ENCODE assay signal across 23 cellular contexts in the genomic region with DNA sequence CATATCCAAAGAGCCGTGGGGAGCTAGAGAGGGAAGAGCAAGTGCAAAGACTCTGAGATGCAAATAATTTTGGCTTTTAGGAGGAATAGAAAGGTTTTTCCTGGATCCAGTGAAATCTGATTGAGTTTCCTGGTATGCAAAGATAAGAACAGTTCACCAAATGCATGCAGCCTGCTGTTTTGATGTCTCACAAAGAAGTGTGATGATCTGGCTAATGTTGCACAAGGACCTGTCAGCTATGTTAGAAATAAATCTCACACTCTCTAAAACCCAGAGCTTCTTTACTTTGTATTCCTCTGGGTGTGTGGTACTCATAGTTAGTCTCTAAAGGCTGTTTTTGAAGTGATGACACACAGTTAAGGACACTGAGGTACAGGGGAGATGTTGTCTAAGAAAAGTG.
DNase-seq lines count a peak whose midpoint lies in the region; ATAC-seq, FAIRE-seq and TF ChIP-seq lines count a peak whose summit lies in the region.
"Had no signal": no experiment of that assay in that cellular context is flagged by ENCODE, and none has a peak within 500 bp of the region (broad histone marks: within the 10 kb centered on the region; RNA-seq: fewer than 3 reads in every experiment).

No MANE protein-coding gene starts in this region.

- TF ChIP-seq EP300 in K562 (IDR thresholded peaks at IDR 0.05; ENCODE audit: low read length) (no peak), HepG2 (IDR thresholded peaks at IDR 0.05; ENCODE audit: low read depth in 2 of 2, low read length in 2 of 2) (no peak), HepG2 (CRISPR knock-in tag; IDR thresholded peaks at IDR 0.05; ENCODE audit: borderline replicate concordance) (no peak)

- H3K79me1 ChIP-seq in mesendoderm (ENCODE audit: low read length) = no peaks in the 10 kb centered on the region

- no peak overlapping the region for H3K9ac ChIP-seq in K562 (ENCODE audit: insufficient read depth in 1 of 2, low read depth in 2 of 2, low read length in 2 of 2)
- H3K9ac ChIP-seq in HepG2 (ENCODE audit: insufficient read depth, low read depth, low read length) = no peak overlapping the region
- H3K9ac ChIP-seq in mesendoderm (ENCODE audit: low read length) = no peak overlapping the region
- H3K9ac ChIP-seq: BLaER1, GM23248 had no signal

- POLR2A ChIA-PET in K562 (lab: Yijun Ruan, JAX) (no interaction called here), HepG2 (lab: Yijun Ruan, JAX) (no interaction called here)

- 0% methylated on average over 1 of the region's 1 CpG for WGBS in K562 (ENCODE audit: insufficient coverage, low coverage, missing lambda C conversion rate)
- 47% methylated on average over 1 of the region's 1 CpG for WGBS in hepatocyte (ENCODE audit: low lambda C conversion rate, missing lambda C conversion rate)
- WGBS in HepG2 (ENCODE audit: low lambda C conversion rate) = 0% methylated on average over 1 of the region's 1 CpG
- no CpG with 5 or more reads among the region's 1 CpG for WGBS in mesendoderm (ENCODE audit: extremely low coverage, insufficient coverage, low lambda C conversion rate)
- WGBS in testis, 2 donors = 74 to 77% methylated on average over 1 of the region's 1 CpG

- H3K4me3 ChIP-seq in K562 (no peak overlapping the region), hepatocyte (no peak overlapping the region), HepG2 (replicated peaks in 1 of 3; ENCODE audit: insufficient read depth in 1 of 3, low read depth in 2 of 3, low read length in 3 of 3) (peak overlapping the region in 2 of 3 experiments; percentile 21 to 42; a peak in 3 of 6 replicates), mesendoderm (ENCODE audit: low read length) (no peak overlapping the region), testis (no peak overlapping the region)
- H3K4me3 ChIP-seq: BLaER1, GM12878, GM23248 had no signal

- BruUV-seq in K562 (replicated peaks; lab: Mats Ljungman, UMichigan) = no TSS peak
- no TSS peak for BruUV-seq in HepG2 (replicated peaks; lab: Mats Ljungman, UMichigan)

- TF ChIP-seq POLR2A in K562 (conservative IDR thresholded peaks at IDR 0.05) (no peak), HepG2 (IDR thresholded peaks at IDR 0.05; ENCODE audit: insufficient read depth in 1 of 2, low read depth in 2 of 2, low read length in 2 of 2) (no peak), testis (IDR thresholded peaks at IDR 0.05) (no peak)

- H2BK5ac ChIP-seq in mesendoderm (ENCODE audit: low read length) = no peak overlapping the region

- H3K4me2 ChIP-seq in K562 (ENCODE audit: insufficient read depth, low read length) (no peak overlapping the region), hepatocyte (peak overlapping the region; percentile 57), HepG2 (ENCODE audit: low read depth, low read length) (peak overlapping the region; percentile 66), mesendoderm (ENCODE audit: low read length) (no peak overlapping the region)
- H3K4me2 ChIP-seq: BLaER1 had no signal

- no peak overlapping the region for H4K5ac ChIP-seq in mesendoderm (ENCODE audit: low read length)

- H3K9me3 ChIP-seq in K562 (replicated peaks; ENCODE audit: control insufficient read depth, insufficient read depth, low read depth, low read length) (no peaks in the 10 kb centered on the region), hepatocyte (ENCODE audit: low read depth) (no peaks in the 10 kb centered on the region), HepG2 (ENCODE audit: low read length) (no peaks in the 10 kb centered on the region), testis (no peaks in the 10 kb centered on the region)
- H3K9me3 ChIP-seq: BLaER1, Caco-2 had no signal

- no peak for ATAC-seq in K562
- peak; percentile 52 for ATAC-seq in HepG2
- ATAC-seq in HG03439 (IDR thresholded peaks at IDR 0.05; ENCODE audit: unreplicated experiment) = no peak
- ATAC-seq: CD8-positive, alpha-beta T cell; GM12878 had no signal

- H3K18ac ChIP-seq in mesendoderm (ENCODE audit: low read length) = no peak overlapping the region

- H3K23ac ChIP-seq in mesendoderm (ENCODE audit: low read length) = no peak overlapping the region

- H3K27ac ChIP-seq in K562 (ENCODE audit: extremely low read depth, low read depth, low read length) (no peak overlapping the region), hepatocyte (peak overlapping the region; percentile 30), HepG2 (ENCODE audit: extremely low read length, insufficient read depth, low read length) (peak overlapping the region; percentile 69), mesendoderm (ENCODE audit: low read depth, low read length) (no peak overlapping the region), testis (no peak overlapping the region)
- H3K27ac ChIP-seq: 22Rv1, BLaER1, C4-2B, GM23248 had no signal

- no peak overlapping the region for H3K4ac ChIP-seq in mesendoderm (ENCODE audit: low read depth, low read length)

- no peak overlapping the region for H3K56ac ChIP-seq in mesendoderm (ENCODE audit: low read length)

- H2BK15ac ChIP-seq in mesendoderm (replicated peaks; ENCODE audit: low read depth) = no peak overlapping the region

- H3K4me1 ChIP-seq in K562 (replicated peaks in 1 of 2; ENCODE audit: control insufficient read depth in 2 of 2, insufficient read depth in 2 of 2, low read length in 2 of 2) (no peaks in the 10 kb centered on the region), hepatocyte (ENCODE audit: insufficient read depth) (peaks cover 15% of the 10 kb centered on the region), HepG2 (ENCODE audit: insufficient read depth, low read length) (peaks cover 35% of the 10 kb centered on the region), mesendoderm (ENCODE audit: control insufficient read depth, low read depth, low read length) (no peaks in the 10 kb centered on the region), testis (no peaks in the 10 kb centered on the region)
- H3K4me1 ChIP-seq: BLaER1 had no signal

- H3K9me1 ChIP-seq in K562 (ENCODE audit: control insufficient read depth, insufficient read depth, low read length) = no peaks in the 10 kb centered on the region

- H4K20me1 ChIP-seq in K562 (replicated peaks; ENCODE audit: control insufficient read depth, insufficient read depth, low read length) = no peaks in the 10 kb centered on the region
- H4K20me1 ChIP-seq in hepatocyte (ENCODE audit: insufficient read depth, poor library complexity, severe bottlenecking) = no peaks in the 10 kb centered on the region
- no peaks in the 10 kb centered on the region for H4K20me1 ChIP-seq in HepG2 (ENCODE audit: insufficient read depth, low read length)
- H4K20me1 ChIP-seq: BLaER1 had no signal

- H2AFZ ChIP-seq in K562 (ENCODE audit: low read depth, low read length) (no peak overlapping the region), hepatocyte (no peak overlapping the region), HepG2 (ENCODE audit: low read length) (no peak overlapping the region)
- H2AFZ ChIP-seq: GM23248 had no signal

- H3K36me3 ChIP-seq in K562 (ENCODE audit: control insufficient read depth, insufficient read depth, low read length) (no peaks in the 10 kb centered on the region), hepatocyte (replicated peaks; ENCODE audit: insufficient read depth, low read depth) (no peaks in the 10 kb centered on the region), HepG2 (replicated peaks in 1 of 2; ENCODE audit: control insufficient read depth in 1 of 2, insufficient read depth in 2 of 2, low read length in 2 of 2) (no peaks in the 10 kb centered on the region), mesendoderm (ENCODE audit: control insufficient read depth, insufficient read depth, low read length) (no peaks in the 10 kb centered on the region), testis (ENCODE audit: low read depth, missing control alignments) (no peaks in the 10 kb centered on the region)
- H3K36me3 ChIP-seq: BLaER1 had no signal

- H3K79me2 ChIP-seq in K562 (ENCODE audit: control insufficient read depth, insufficient read depth, low read length) = no peaks in the 10 kb centered on the region
- H3K79me2 ChIP-seq in hepatocyte = no peaks in the 10 kb centered on the region
- no peaks in the 10 kb centered on the region for H3K79me2 ChIP-seq in HepG2 (ENCODE audit: insufficient read depth, low read length)
- no peaks in the 10 kb centered on the region for H3K79me2 ChIP-seq in mesendoderm (ENCODE audit: control insufficient read depth, insufficient read depth, low read length)

- TF ChIP-seq CTCF in K562 (IDR thresholded peaks at IDR 0.05 in 2 of 3, conservative IDR thresholded peaks at IDR 0.05 in 1 of 3; ENCODE audit: insufficient read depth in 2 of 3, low read depth in 1 of 3, low read length in 3 of 3) (no peak), hepatocyte (IDR thresholded peaks at IDR 0.05; ENCODE audit: poor library complexity) (no peak), HepG2 (CRISPR knock-in tag; IDR thresholded peaks at IDR 0.05) (no peak), testis (IDR thresholded peaks at IDR 0.05) (no peak), GM20000 (IDR thresholded peaks at IDR 0.05; ENCODE audit: extremely low read depth, missing control alignments) (no peak)

- H2BK120ac ChIP-seq in mesendoderm (ENCODE audit: low read depth, low read length) = no peak overlapping the region

- H4K8ac ChIP-seq in mesendoderm (ENCODE audit: low read depth, low read length) = no peak overlapping the region

- CTCF ChIA-PET in K562 (lab: Yijun Ruan, JAX; ENCODE audit: low intra/inter-chr PET ratio) = no interaction called here
- CTCF ChIA-PET in HepG2 (lab: Yijun Ruan, JAX; ENCODE audit: low intra/inter-chr PET ratio, low total read pairs) = no interaction called here

- H3K27me3 ChIP-seq in K562 (ENCODE audit: control insufficient read depth in 2 of 2, insufficient read depth in 2 of 2, low read length in 2 of 2) (no peaks in the 10 kb centered on the region), hepatocyte (no peaks in the 10 kb centered on the region), HepG2 (ENCODE audit: control insufficient read depth in 1 of 2, insufficient read depth in 2 of 2, low read length in 2 of 2) (no peaks in the 10 kb centered on the region), mesendoderm (ENCODE audit: insufficient read depth, low read length, poor library complexity) (no peaks in the 10 kb centered on the region), testis (no peaks in the 10 kb centered on the region)
- H3K27me3 ChIP-seq: BLaER1 had no signal

- in situ Hi-C loops in K562 (cut with MboI) = no loop called here
- in situ Hi-C loops in HepG2 (cut with HindIII; ENCODE audit: extremely low pct_ligation_motif_present, low pct_unique_long_range_greater_than_20kb) = no loop called here

- H2AK5ac ChIP-seq in mesendoderm (ENCODE audit: low read length) = no peak overlapping the region

- DNase-seq in K562 (ENCODE audit: extremely low read depth in 1 of 4, low spot score in 3 of 4) = no peak
- no peak for DNase-seq in hepatocyte (ENCODE audit: low spot score)
- DNase-seq in HepG2 (ENCODE audit: low spot score) = no peak
- DNase-seq in mesendoderm = peak; percentile 20
- DNase-seq in testis = no peak
- DNase-seq in GM20000 (ENCODE audit: low spot score) = no peak
- DNase-seq in GDM1 (lab: John Stamatoyannopoulos, UW) = no peak
- DNase-seq: Caco-2; CD4-positive, CD25-positive, alpha-beta regulatory T cell; CD8-positive, alpha-beta T cell; DMS153; DND-41; GM23248; H7; HCEC 1CT had no signal

- TF ChIP-seq RAD21 in K562 (CRISPR knock-in tag; conservative IDR thresholded peaks at IDR 0.05 in 1 of 2, IDR thresholded peaks at IDR 0.05 in 1 of 2) (no peak), HepG2 (CRISPR knock-in tag; IDR thresholded peaks at IDR 0.05) (no peak)

- intact Hi-C loops in K562 (cut with micrococcal nuclease) (no loop called here), HepG2 (cut with micrococcal nuclease; ENCODE audit: unreplicated experiment) (no loop called here), testis (cut with DNase I; ENCODE audit: low total_unique reads) (no loop called here)

- FAIRE-seq in K562 (lab: Jason Lieb, UNC) (peak; percentile 26), HepG2 (lab: Jason Lieb, UNC) (no peak)
- FAIRE-seq: A204.1, G401.6, GM12878, H1 had no signal

- H3K9me2 ChIP-seq in hepatocyte (replicated peaks; ENCODE audit: insufficient read depth) = peaks cover 4% of the 10 kb centered on the region

Comparison
In these comparisons a context has a peak if more than half of its experiments do, and no peak if none do; other contexts are left out.
1. H3K27ac ChIP-seq: peak in hepatocyte (single experiment) and HepG2 (single experiment); none in K562 (single experiment), mesendoderm (single experiment) and testis (0 of 2).
2. H3K4me2 ChIP-seq: peak in hepatocyte (single experiment) and HepG2 (single experiment); none in K562 (single experiment) and mesendoderm (single experiment).
3. H3K4me3 ChIP-seq: peak in HepG2 (2 of 3); none in K562 (single experiment), hepatocyte (single experiment), mesendoderm (single experiment) and testis (0 of 2).